22 cellular contexts compared by ENCODE assay signal in genomic region chr12:101287357-101287756, GRCh38.
"Had no signal": no experiment of that assay in that cellular context is flagged by ENCODE, and none has a peak within 500 bp of the region (broad histone marks: within the 10 kb centered on the region; RNA-seq: fewer than 3 reads in every experiment).

No MANE protein-coding gene starts in this region.

- H3K4me3 ChIP-seq: adrenal gland, SK-N-MC had no signal

- H3K27ac ChIP-seq: adrenal gland, SK-N-MC, VCaP had no signal

- H3K9me3 ChIP-seq: adrenal gland had no signal

- H3K27me3 ChIP-seq: adrenal gland had no signal

- DNase-seq: activated CD4-positive, alpha-beta T cell treated with anti-CD3 and anti-CD28 coated beads for 4 hours; activated CD8-positive, alpha-beta memory T cell treated with anti-CD3 and anti-CD28 coated beads, Interleukin-2, amount 50 U/mL, for 4 hours; activated CD8-positive, alpha-beta T cell treated with anti-CD3 and anti-CD28 coated beads for 36 hours; activated naive CD4-positive, alpha-beta T cell treated with anti-CD3 and anti-CD28 coated beads, Interleukin-2, amount 50 U/mL, for 16 hours; activated naive CD8-positive, alpha-beta T cell treated with anti-CD3 and anti-CD28 coated beads, Interleukin-2, amount 10 ng/mL, durations not matched to agents 7 days and 5 days; activated T-cell treated with anti-CD3 and anti-CD28 coated beads, Interleukin-2, amount 50 U/mL, for 72 hours; adrenal gland; anterior cingulate cortex; cerebellar nuclear complex; Kasumi-1; KBM-7; NCI-H1092; NCI-H1417; NCI-H1930; NCI-H2227 treated with DMSO at 0.1 percent for 48 hours; NCI-H446 treated with DMSO at 0.1 percent for 48 hours; NCI-H526 treated with DMSO at 0.1 percent for 48 hours; RPMI8226; T-helper 1 cell had no signal

- H3K4me1 ChIP-seq: adrenal gland had no signal

- ATAC-seq: activated CD8-positive, alpha-beta T cell treated with anti-CD3 and anti-CD28 coated beads for 36 hours; activated T-cell treated with anti-CD3 and anti-CD28 coated beads, Interleukin-2, amount 50 U/mL, for 72 hours; Right ventricle myocardium inferior had no signal
